18 cellular contexts compared by ENCODE assay signal in genomic region chr4:127249767-127250108, GRCh38.
A peak's percentile ranks its signal among the peaks of the same experiment; 100 is the strongest.
DNase-seq lines count a peak whose midpoint lies in the region; ATAC-seq and TF ChIP-seq lines count a peak whose summit lies in the region.
"Had no signal": no experiment of that assay in that cellular context is flagged by ENCODE, and none has a peak within 500 bp of the region (broad histone marks: within the 10 kb centered on the region; RNA-seq: fewer than 3 reads in every experiment).

No MANE protein-coding gene starts in this region.

- H3K9me3 ChIP-seq in naive thymus-derived CD4-positive, alpha-beta T cell (ENCODE audit: control insufficient read depth in 2 of 3, low read length in 3 of 3): no peaks in the 10 kb centered on the region

- DNase-seq in HT1080 (ENCODE audit: low read depth): peak; percentile 59
- peak; percentile 67 for DNase-seq in MV-4-11 (lab: John Stamatoyannopoulos, UW)
- DNase-seq in OCI-M1 (lab: John Stamatoyannopoulos, UW): peak; percentile 62
- DNase-seq in epithelial cell of esophagus (ENCODE audit: low read depth): peak; percentile 42
- no peak for DNase-seq in COLO668 (lab: John Stamatoyannopoulos, UW; ENCODE audit: unreplicated experiment)
- no peak for DNase-seq in immature natural killer cell
- no peak for DNase-seq in naive thymus-derived CD4-positive, alpha-beta T cell
- DNase-seq: CD4-positive, CD25-positive, alpha-beta regulatory T cell; COR-L47; DMS79; KG1; NCI-H1092; NCI-H1436; NCI-H187 treated with DMSO at 0.1 percent for 48 hours; NCI-H345; NCI-H524; NCI-H82 had no signal

- H3K27ac Mint-ChIP-seq in immature natural killer cell: no peak overlapping the region
- no peak overlapping the region for H3K27ac Mint-ChIP-seq in naive thymus-derived CD4-positive, alpha-beta T cell
- H3K27ac Mint-ChIP-seq: CD4-positive, CD25-positive, alpha-beta regulatory T cell had no signal

- H3K4me1 Mint-ChIP-seq in immature natural killer cell: no peaks in the 10 kb centered on the region
- H3K4me1 Mint-ChIP-seq in naive thymus-derived CD4-positive, alpha-beta T cell: peaks cover 0 to 3% (median 0%) of the 10 kb centered on the region in 7 donors
- H3K4me1 Mint-ChIP-seq: CD4-positive, CD25-positive, alpha-beta regulatory T cell had no signal

- no peaks in the 10 kb centered on the region for H3K4me1 ChIP-seq in naive thymus-derived CD4-positive, alpha-beta T cell (ENCODE audit: control insufficient read depth in 2 of 2, insufficient read depth in 2 of 2, low read length in 2 of 2)

- no peak overlapping the region for H3K27ac ChIP-seq in naive thymus-derived CD4-positive, alpha-beta T cell (ENCODE audit: low read depth, low read length)

- no peak for TF ChIP-seq CTCF in epithelial cell of esophagus (IDR thresholded peaks at IDR 0.05; ENCODE audit: insufficient read depth, low read depth, low read length, missing control alignments)

- H3K4me3 Mint-ChIP-seq in immature natural killer cell: no peak overlapping the region
- H3K4me3 Mint-ChIP-seq in naive thymus-derived CD4-positive, alpha-beta T cell: no peak overlapping the region
- H3K4me3 Mint-ChIP-seq: CD4-positive, CD25-positive, alpha-beta regulatory T cell had no signal

- no peak overlapping the region for H3K4me3 ChIP-seq in epithelial cell of esophagus (ENCODE audit: low read length)
- no peak overlapping the region for H3K4me3 ChIP-seq in naive thymus-derived CD4-positive, alpha-beta T cell (ENCODE audit: low read length)

- no peaks in the 10 kb centered on the region for H3K36me3 Mint-ChIP-seq in immature natural killer cell
- no peaks in the 10 kb centered on the region for H3K36me3 Mint-ChIP-seq in naive thymus-derived CD4-positive, alpha-beta T cell
- H3K36me3 Mint-ChIP-seq: CD4-positive, CD25-positive, alpha-beta regulatory T cell had no signal

- no peaks in the 10 kb centered on the region for H3K27me3 ChIP-seq in naive thymus-derived CD4-positive, alpha-beta T cell (ENCODE audit: control insufficient read depth in 2 of 2, insufficient read depth in 2 of 2, low read length in 2 of 2)

- intact Hi-C loops in naive thymus-derived CD4-positive, alpha-beta T cell (cut with micrococcal nuclease): no loop called here

- ATAC-seq in naive thymus-derived CD4-positive, alpha-beta T cell: no peak
- ATAC-seq: Panc1 had no signal

- CTCF ChIA-PET in naive thymus-derived CD4-positive, alpha-beta T cell (lab: Charles Lee): no interaction called here

- H3K9me3 Mint-ChIP-seq in immature natural killer cell: peaks cover 0 to 15% (median 6%) of the 10 kb centered on the region in 6 donors
- peaks cover 0 to 16% (median 7%) of the 10 kb centered on the region in 11 donors for H3K9me3 Mint-ChIP-seq in naive thymus-derived CD4-positive, alpha-beta T cell

- no peaks in the 10 kb centered on the region for H3K36me3 ChIP-seq in naive thymus-derived CD4-positive, alpha-beta T cell (ENCODE audit: control insufficient read depth in 2 of 3, insufficient read depth in 3 of 3, low read length in 3 of 3)

- POLR2A ChIA-PET in naive thymus-derived CD4-positive, alpha-beta T cell (lab: Charles Lee): interaction anchor here (0.5 kb wide), 1 partner anchor 1116 kb away, joined by 3 read pairs; no protein-coding TSS in a partner anchor

- peaks cover 0 to 1% (median 0%) of the 10 kb centered on the region in 3 donors for H3K27me3 Mint-ChIP-seq in immature natural killer cell (ENCODE audit: low read depth in 3 of 3)
- no peaks in the 10 kb centered on the region for H3K27me3 Mint-ChIP-seq in naive thymus-derived CD4-positive, alpha-beta T cell
- H3K27me3 Mint-ChIP-seq: CD4-positive, CD25-positive, alpha-beta regulatory T cell had no signal

Comparison
In these comparisons a context has a peak if more than half of its experiments do, and no peak if none do; other contexts are left out.
1. DNase-seq: peak in HT1080 (single experiment), MV-4-11 (single experiment), OCI-M1 (single experiment) and epithelial cell of esophagus (single experiment); none in COLO668 (single experiment), immature natural killer cell (0 of 3) and naive thymus-derived CD4-positive, alpha-beta T cell (0 of 9).